In the genomic region with DNA sequence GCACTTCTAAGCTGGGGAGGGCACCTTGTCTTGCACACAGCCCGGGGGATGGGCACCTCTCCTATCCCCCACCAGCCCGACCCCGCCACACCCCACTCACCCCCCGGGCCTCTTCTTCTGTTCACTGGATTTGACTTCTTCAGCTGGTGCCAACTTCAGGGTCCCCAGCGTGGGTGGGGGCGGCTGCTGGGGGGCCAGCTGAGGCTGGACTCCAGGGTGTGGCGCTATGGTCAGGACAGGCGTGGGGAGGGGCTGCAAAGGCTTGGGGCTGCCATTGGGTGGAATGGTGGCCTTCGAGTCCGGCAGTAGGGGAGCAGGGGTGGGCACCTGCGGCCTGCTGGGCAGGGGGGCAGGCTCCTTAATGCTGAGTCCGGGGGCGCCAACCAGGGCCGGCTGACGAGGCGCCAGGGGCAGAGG, we compare ENCODE assay signal across 9 cellular contexts. TPM values are rescaled to one million over a fixed set of nuclear protein-coding genes. Genes with fewer than 3 reads are reported as not detected.
DNase-seq lines count a peak whose midpoint lies in the region; ATAC-seq and TF ChIP-seq lines count a peak whose summit lies in the region.
"Had no signal": no experiment of that assay in that cellular context is flagged by ENCODE, and none has a peak within 500 bp of the region (broad histone marks: within the 10 kb centered on the region; RNA-seq: fewer than 3 reads in every experiment).

No MANE protein-coding gene starts in this region.

- WGBS in hepatocyte (ENCODE audit: low lambda C conversion rate, missing lambda C conversion rate), result 100% methylated on average over 5 of the region's 16 CpGs

- H3K36me3 Mint-ChIP-seq in activated CD8-positive, alpha-beta T cell treated with anti-CD3 and anti-CD28 coated beads, Interleukin-2, amount 10 ng/mL, durations not matched to agents 7 days and 5 days (ENCODE audit: low read depth), result peaks cover 16% of the 10 kb centered on the region

- peak overlapping the region in 2 of 3 donors; percentile 56 to 75 for H3K9ac ChIP-seq in skeletal muscle tissue (ENCODE audit: low read depth in 1 of 3, low read length in 3 of 3)

- no peaks in the 10 kb centered on the region for H3K27me3 Mint-ChIP-seq in activated CD8-positive, alpha-beta T cell treated with anti-CD3 and anti-CD28 coated beads, Interleukin-2, amount 10 ng/mL, durations not matched to agents 7 days and 5 days (ENCODE audit: low read depth)

- peaks cover 65% of the 10 kb centered on the region for H3K4me1 ChIP-seq in DOHH2 (ENCODE audit: control insufficient read depth, low read length)
- peaks cover 56% of the 10 kb centered on the region for H3K4me1 ChIP-seq in hepatocyte (ENCODE audit: insufficient read depth)
- H3K4me1 ChIP-seq in skeletal muscle tissue (ENCODE audit: control insufficient read depth in 3 of 3, insufficient read depth in 3 of 3, low read length in 3 of 3), result peaks cover 71 to 78% (median 76%) of the 10 kb centered on the region in 3 donors

- peaks cover 72% of the 10 kb centered on the region for H3K4me1 Mint-ChIP-seq in activated CD8-positive, alpha-beta T cell treated with anti-CD3 and anti-CD28 coated beads, Interleukin-2, amount 10 ng/mL, durations not matched to agents 7 days and 5 days (ENCODE audit: low read depth)

- POLR2A ChIA-PET in activated CD8-positive, alpha-beta T cell treated with anti-CD3 and anti-CD28 coated beads, Interleukin-2, amount 10 ng/mL, durations not matched to agents 7 days and 5 days (lab: Charles Lee), result no interaction called here

- no peaks in the 10 kb centered on the region for H3K9me2 ChIP-seq in DOHH2 (replicated peaks; ENCODE audit: control insufficient read depth, low read length)
- no peaks in the 10 kb centered on the region for H3K9me2 ChIP-seq in hepatocyte (replicated peaks; ENCODE audit: insufficient read depth)

- H3K4me3 Mint-ChIP-seq in activated CD8-positive, alpha-beta T cell treated with anti-CD3 and anti-CD28 coated beads, Interleukin-2, amount 10 ng/mL, durations not matched to agents 7 days and 5 days, result peak overlapping the region; percentile 75

- ATAC-seq in activated CD8-positive, alpha-beta T cell treated with anti-CD3 and anti-CD28 coated beads, Interleukin-2, amount 10 ng/mL, durations not matched to agents 7 days and 5 days, result no peak
- ATAC-seq in GM21786 (IDR thresholded peaks at IDR 0.05; ENCODE audit: unreplicated experiment), result no peak

- peak overlapping the region; percentile 74; the same call in 1 of the 2 replicates for H3K4me3 ChIP-seq in DOHH2 (ENCODE audit: low read length)
- no peak overlapping the region for H3K4me3 ChIP-seq in hepatocyte
- no peak overlapping the region for H3K4me3 ChIP-seq in skeletal muscle tissue (ENCODE audit: low read length in 3 of 3)

- H4K20me1 ChIP-seq in DOHH2 (ENCODE audit: control insufficient read depth, insufficient read depth, low read depth, low read length), result no peaks in the 10 kb centered on the region; the same call in 1 of the 2 replicates
- H4K20me1 ChIP-seq in hepatocyte (ENCODE audit: insufficient read depth, poor library complexity, severe bottlenecking), result peaks cover 29% of the 10 kb centered on the region

- H3K27ac ChIP-seq in DOHH2 (ENCODE audit: low read depth, low read length) (no peak overlapping the region), hepatocyte (peak overlapping the region; percentile 99), skeletal muscle tissue (ENCODE audit: low read depth, low read length) (peak overlapping the region; percentile 100)

- H3K4me2 ChIP-seq in DOHH2 (ENCODE audit: low read length) (peak overlapping the region; percentile 83), hepatocyte (peak overlapping the region; percentile 98)

- no peak for DNase-seq in activated CD8-positive, alpha-beta T cell treated with anti-CD3 and anti-CD28 coated beads, Interleukin-2, amount 10 ng/mL, durations not matched to agents 7 days and 5 days
- DNase-seq in hepatocyte (ENCODE audit: low spot score) (no peak), occipital lobe (lab: John Stamatoyannopoulos, UW) (no peak), SHP77 (lab: John Stamatoyannopoulos, UW) (no peak), SHP77 treated with DMSO at 0.1 percent for 48 hours (lab: John Stamatoyannopoulos, UW) (no peak)
- DNase-seq: effector CD8-positive, alpha-beta T cell had no signal

- CTCF ChIA-PET in activated CD8-positive, alpha-beta T cell treated with anti-CD3 and anti-CD28 coated beads, Interleukin-2, amount 10 ng/mL, durations not matched to agents 7 days and 5 days (lab: Charles Lee), result interaction anchor here (5.1 kb wide), 1 partner anchor 12 kb away, joined by 95 read pairs; no protein-coding TSS in a partner anchor

- H3K9me3 Mint-ChIP-seq in activated CD8-positive, alpha-beta T cell treated with anti-CD3 and anti-CD28 coated beads, Interleukin-2, amount 10 ng/mL, durations not matched to agents 7 days and 5 days (ENCODE audit: insufficient read depth), result no peaks in the 10 kb centered on the region

- no peaks in the 10 kb centered on the region for H3K27me3 ChIP-seq in DOHH2 (ENCODE audit: control insufficient read depth, low read length)
- H3K27me3 ChIP-seq in hepatocyte, result no peaks in the 10 kb centered on the region
- no peaks in the 10 kb centered on the region for H3K27me3 ChIP-seq in skeletal muscle tissue (ENCODE audit: control insufficient read depth in 3 of 3, insufficient read depth in 3 of 3, low read length in 3 of 3)

- TF ChIP-seq CTCF in DOHH2 (IDR thresholded peaks at IDR 0.05; ENCODE audit: low read depth, low read length, poor library complexity, severe bottlenecking) (no peak), hepatocyte (IDR thresholded peaks at IDR 0.05; ENCODE audit: poor library complexity) (no peak)

- H3K9me3 ChIP-seq in DOHH2 (ENCODE audit: control insufficient read depth, insufficient read depth, low read length), result no peaks in the 10 kb centered on the region
- H3K9me3 ChIP-seq in hepatocyte (ENCODE audit: low read depth), result no peaks in the 10 kb centered on the region
- H3K9me3 ChIP-seq in skeletal muscle tissue (ENCODE audit: control insufficient read depth in 3 of 3, low read length in 3 of 3), result no peaks in the 10 kb centered on the region

- H2AFZ ChIP-seq in hepatocyte, result no peak overlapping the region

- H3F3A ChIP-seq in DOHH2 (ENCODE audit: control insufficient read depth, insufficient read depth), result peaks cover 6% of the 10 kb centered on the region

- H3K27ac Mint-ChIP-seq in activated CD8-positive, alpha-beta T cell treated with anti-CD3 and anti-CD28 coated beads, Interleukin-2, amount 10 ng/mL, durations not matched to agents 7 days and 5 days, result peak overlapping the region; percentile 63

- H3K79me2 ChIP-seq in DOHH2 (ENCODE audit: control insufficient read depth, low read length) (peaks cover 72% of the 10 kb centered on the region), hepatocyte (peaks cover 66% of the 10 kb centered on the region)

- peaks cover 14% of the 10 kb centered on the region for H3K36me3 ChIP-seq in DOHH2 (ENCODE audit: control insufficient read depth, low read length)
- H3K36me3 ChIP-seq in hepatocyte (replicated peaks; ENCODE audit: insufficient read depth, low read depth), result no peaks in the 10 kb centered on the region
- no peaks in the 10 kb centered on the region for H3K36me3 ChIP-seq in skeletal muscle tissue (ENCODE audit: control insufficient read depth in 3 of 3, insufficient read depth in 3 of 3, low read length in 3 of 3)

RNA-seq across cellular contexts. Expression of a gene that starts 6.1 kb away (rescaled TPM):
- total RNA-seq in activated CD8-positive, alpha-beta T cell treated with anti-CD3 and anti-CD28 coated beads, Interleukin-2, amount 10 ng/mL, durations not matched to agents 7 days and 5 days, result 10 to 100 TPM; 24.1 to 24.2 TPM
- 4.9 and 11.2 TPM in 2 replicates for total RNA-seq in hepatocyte
- polyA plus RNA-seq in hepatocyte, result 8.9 and 9.9 TPM in 2 replicates
- total RNA-seq in skeletal muscle tissue, result 5.2 TPM
- total RNA-seq in occipital lobe, result 7.6 TPM

RNA-seq across cellular contexts. Expression of a gene that starts 57.5 kb away (rescaled TPM):
- 10 to 100 TPM; 65.9 to 67.8 TPM for total RNA-seq in activated CD8-positive, alpha-beta T cell treated with anti-CD3 and anti-CD28 coated beads, Interleukin-2, amount 10 ng/mL, durations not matched to agents 7 days and 5 days
- total RNA-seq in hepatocyte, result 22.2 and 22.3 TPM in 2 replicates
- 34.9 and 51.2 TPM in 2 replicates for polyA plus RNA-seq in hepatocyte
- total RNA-seq in skeletal muscle tissue, result 19.8 TPM
- total RNA-seq in occipital lobe, result 63.5 TPM

RNA-seq across cellular contexts. Expression of a gene that starts 58.5 kb away (rescaled TPM):
- 10 to 100 TPM; 36.0 to 36.6 TPM for total RNA-seq in activated CD8-positive, alpha-beta T cell treated with anti-CD3 and anti-CD28 coated beads, Interleukin-2, amount 10 ng/mL, durations not matched to agents 7 days and 5 days
- 21.2 and 28.9 TPM in 2 replicates for total RNA-seq in hepatocyte
- 20.6 and 22.0 TPM in 2 replicates for polyA plus RNA-seq in hepatocyte
- 26.1 TPM for total RNA-seq in skeletal muscle tissue
- 26.5 TPM for total RNA-seq in occipital lobe
